ENCODE assay signal across 3 cellular contexts in genomic region chr9:95307538-95307937, GRCh38.
A peak's percentile ranks its signal among the peaks of the same experiment; 100 is the strongest.
TF ChIP-seq lines count a peak whose summit lies in the region.

No MANE protein-coding gene starts in this region.

TF ChIP-seq in SK-N-SH treated with all-trans-retinoic acid at 6 μM for 48 hours, 23 proteins besides CTCF, POLR2A, EP300 and RAD21:
- TF ChIP-seq PATZ1 (CRISPR knock-in tag; IDR thresholded peaks at IDR 0.05; ENCODE audit: borderline replicate concordance) = no peak
- no peak for TF ChIP-seq ISL1 (CRISPR knock-in tag; IDR thresholded peaks at IDR 0.05)
TF ChIP-seq in SK-N-SH treated with all-trans-retinoic acid at 6 μM for 48 hours: peak in this region for 0.

TF ChIP-seq in SK-N-SH, 30 proteins besides CTCF, POLR2A, EP300 and RAD21:
- TF ChIP-seq ZBTB33 (IDR thresholded peaks at IDR 0.05; ENCODE audit: borderline replicate concordance, low read depth) (no peak), RXRA (IDR thresholded peaks at IDR 0.05; ENCODE audit: borderline replicate concordance, low read depth) (no peak), RCOR1 (IDR thresholded peaks at IDR 0.05; ENCODE audit: low read length) (no peak), JUND (IDR thresholded peaks at IDR 0.05) (no peak), YY1 (IDR thresholded peaks at IDR 0.05; ENCODE audit: low read depth) (no peak), CHD2 (IDR thresholded peaks at IDR 0.05; ENCODE audit: low read length, partially characterized antibody) (no peak), ELF1 (IDR thresholded peaks at IDR 0.05) (no peak), EZH2phosphoT487 (IDR thresholded peaks at IDR 0.05; ENCODE audit: borderline replicate concordance, low read depth) (no peak), POLR2AphosphoS5 (IDR thresholded peaks at IDR 0.05; ENCODE audit: low read depth, low read length) (no peak), GATA2 (CRISPR knock-in tag; IDR thresholded peaks at IDR 0.05) (no peak), TEAD4 (IDR thresholded peaks at IDR 0.05; ENCODE audit: borderline replicate concordance, insufficient read depth) (no peak), RFX5 (IDR thresholded peaks at IDR 0.05; ENCODE audit: low read length) (no peak), MEF2A (IDR thresholded peaks at IDR 0.05; ENCODE audit: borderline replicate concordance, low read depth) (no peak), FOXM1 (IDR thresholded peaks at IDR 0.05; ENCODE audit: low read depth) (no peak), FOXJ3 (CRISPR knock-in tag; IDR thresholded peaks at IDR 0.05) (no peak), SMC3 (IDR thresholded peaks at IDR 0.05; ENCODE audit: low read depth, low read length) (no peak), GABPA (IDR thresholded peaks at IDR 0.05; ENCODE audit: low read depth) (no peak), MXI1 (IDR thresholded peaks at IDR 0.05; ENCODE audit: low read depth, low read length) (no peak)

TF ChIP-seq in HepG2, 621 proteins besides CTCF, POLR2A, EP300 and RAD21:
- no peak for TF ChIP-seq ZNF232 (CRISPR knock-in tag; IDR thresholded peaks at IDR 0.05; ENCODE audit: borderline replicate concordance)
- 0 out of 2 replicates have a peak, but pooled peaks have one; percentile 63 for TF ChIP-seq PRDM15 (CRISPR knock-in tag; IDR thresholded peaks at IDR 0.05)
TF ChIP-seq in HepG2: peak in this region for 1.
